ENCODE assay signal across 25 cellular contexts in the genomic region with DNA sequence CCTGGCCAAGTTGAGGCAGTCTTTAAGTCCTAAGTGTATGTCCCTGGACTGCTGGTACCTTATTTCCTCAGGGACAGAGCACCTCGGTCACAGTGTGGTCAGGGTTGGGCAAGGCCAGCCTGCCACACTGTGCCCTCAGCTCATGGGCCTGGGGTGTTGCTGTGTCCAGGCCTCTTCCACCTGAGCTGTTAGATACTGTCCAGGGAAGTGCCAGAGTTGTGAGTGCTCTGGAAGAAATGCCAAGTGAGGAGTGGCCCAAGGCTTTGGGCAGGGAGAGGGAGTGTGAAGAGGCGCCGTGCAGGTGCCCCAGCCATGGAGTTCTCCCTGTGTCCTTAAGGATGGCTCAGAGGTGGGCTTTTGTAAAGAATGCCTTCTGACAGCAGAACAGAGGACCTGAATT.
"Had no signal": no experiment of that assay in that cellular context is flagged by ENCODE, and none has a peak within 500 bp of the region (broad histone marks: within the 10 kb centered on the region; RNA-seq: fewer than 3 reads in every experiment).

No MANE protein-coding gene starts in this region.

- ATAC-seq: activated CD4-positive, CD25-positive, alpha-beta regulatory T cell treated with anti-CD3 and anti-CD28 coated beads, Interleukin-2, amount 50 U/mL, for 24 hours; activated CD8-positive, alpha-beta T cell treated with anti-CD3 and anti-CD28 coated beads for 36 hours; activated T-cell treated with anti-CD3 and anti-CD28 coated beads, Interleukin-2, amount 50 U/mL, for 4 hours; activated T-helper 17 cell treated with anti-CD3 and anti-CD28 coated beads, Interleukin-2, amount 50 U/mL, for 72 hours; Panc1; SK-N-SH treated with all-trans-retinoic acid at 6 μM for 48 hours had no signal

- H3K27ac Mint-ChIP-seq: activated CD8-positive, alpha-beta T cell treated with anti-CD3 and anti-CD28 coated beads for 36 hours; activated naive CD4-positive, alpha-beta T cell treated with anti-CD3 and anti-CD28 coated beads for 36 hours; activated naive CD8-positive, alpha-beta T cell; activated T-helper 17 cell treated with anti-CD3 and anti-CD28 coated beads, Interleukin-2, amount 50 U/mL, for 72 hours had no signal

- FAIRE-seq: astrocyte had no signal

- H3K4me3 Mint-ChIP-seq: activated CD8-positive, alpha-beta T cell treated with anti-CD3 and anti-CD28 coated beads for 36 hours; activated naive CD4-positive, alpha-beta T cell treated with anti-CD3 and anti-CD28 coated beads for 36 hours; activated naive CD8-positive, alpha-beta T cell; activated T-cell treated with anti-CD3 and anti-CD28 coated beads, Interleukin-2, amount 50 U/mL, for 4 hours; activated T-helper 17 cell treated with anti-CD3 and anti-CD28 coated beads, Interleukin-2, amount 50 U/mL, for 72 hours had no signal

- DNase-seq: activated CD4-positive, alpha-beta T cell treated with anti-CD3 and anti-CD28 coated beads for 4 hours; activated CD8-positive, alpha-beta T cell treated with anti-CD3 and anti-CD28 coated beads for 36 hours; activated gamma-delta T cell; activated naive CD4-positive, alpha-beta T cell treated with anti-CD3 and anti-CD28 coated beads for 36 hours; activated T-cell treated with anti-CD3 and anti-CD28 coated beads, Interleukin-2, amount 50 U/mL, for 4 hours; amygdala; brain microvascular endothelial cell; IMR-90; Kasumi-1; KBM-7; NCI-H1048; NCI-H2107; NCI-H2171 treated with DMSO at 0.1 percent for 48 hours; NCI-H510A treated with DMSO at 0.1 percent for 48 hours; NK-92 treated with Interleukin-12 subunit alpha and Interleukin-12 subunit beta, amount 100 ng/mL, for 24 hours; OCI-M1; RPMI8226; SHP77; SW 1271 had no signal

- H3K9me3 Mint-ChIP-seq: activated CD8-positive, alpha-beta T cell treated with anti-CD3 and anti-CD28 coated beads for 36 hours; activated naive CD4-positive, alpha-beta T cell treated with anti-CD3 and anti-CD28 coated beads for 36 hours; activated T-cell treated with anti-CD3 and anti-CD28 coated beads, Interleukin-2, amount 50 U/mL, for 4 hours; activated T-helper 17 cell treated with anti-CD3 and anti-CD28 coated beads, Interleukin-2, amount 50 U/mL, for 72 hours had no signal

- H3K27me3 Mint-ChIP-seq: activated CD8-positive, alpha-beta T cell treated with anti-CD3 and anti-CD28 coated beads for 36 hours; activated naive CD8-positive, alpha-beta T cell; activated T-helper 17 cell treated with anti-CD3 and anti-CD28 coated beads, Interleukin-2, amount 50 U/mL, for 72 hours had no signal
